Comparison of ENCODE assay signal across 9 cellular contexts in the genomic region with DNA sequence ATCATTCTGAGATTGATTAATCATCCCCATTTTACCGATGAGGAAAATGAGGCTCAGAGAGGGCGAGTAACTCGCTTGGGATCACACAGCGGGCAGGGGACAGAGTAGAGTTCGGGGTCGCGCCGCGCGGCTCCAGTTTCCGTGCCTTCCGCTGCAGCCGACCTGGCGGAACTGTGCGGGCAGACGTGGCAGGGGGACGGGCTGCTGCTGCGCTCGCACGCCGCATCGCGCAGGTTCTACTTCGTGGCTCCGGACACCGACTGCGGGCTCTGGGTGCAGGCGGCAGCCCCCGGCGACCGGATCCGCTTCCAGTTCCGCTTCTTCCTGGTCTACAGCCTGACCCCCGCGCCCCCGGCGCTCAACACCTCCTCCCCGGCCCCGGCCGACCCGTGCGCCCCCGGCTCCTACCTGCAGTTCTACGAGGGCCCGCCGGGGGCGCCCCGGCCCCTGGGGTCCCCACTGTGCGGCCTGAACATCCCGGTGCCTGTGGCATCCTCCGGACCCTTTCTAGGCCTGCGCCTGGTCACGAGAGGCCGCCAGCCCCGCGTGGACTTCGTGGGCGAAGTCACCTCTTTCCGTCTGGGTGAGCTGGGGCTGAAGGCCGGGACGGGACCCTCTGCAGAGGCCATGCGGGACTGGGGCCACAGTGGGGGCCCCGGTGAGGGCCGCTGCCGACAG. TPM values are rescaled to one million over a fixed set of nuclear protein-coding genes. Genes with fewer than 3 reads are reported as not detected.
DNase-seq lines count a peak whose midpoint lies in the region; ATAC-seq, FAIRE-seq and TF ChIP-seq lines count a peak whose summit lies in the region.
"Had no signal": no experiment of that assay in that cellular context is flagged by ENCODE, and none has a peak within 500 bp of the region (broad histone marks: within the 10 kb centered on the region; RNA-seq: fewer than 3 reads in every experiment).

No MANE protein-coding gene starts in this region.

- TF ChIP-seq CTCF in fibroblast of villous mesenchyme (IDR thresholded peaks at IDR 0.05; ENCODE audit: insufficient read depth, low read depth, low read length): peak; percentile 69
- TF ChIP-seq CTCF in pancreas (IDR thresholded peaks at IDR 0.05): peak; percentile 29 to 70 (median 62)

- no peak for FAIRE-seq in pancreas (lab: Jason Lieb, UNC)

- no peak overlapping the region for H3K4me3 Mint-ChIP-seq in activated CD8-positive, alpha-beta memory T cell treated with anti-CD3 and anti-CD28 coated beads, Interleukin-2, amount 10 ng/mL, durations not matched to agents 7 days and 5 days

- intact Hi-C loops in pancreas (cut with DNase I): no loop called here

- H3K4me1 ChIP-seq in pancreas: no peaks in the 10 kb centered on the region

- ATAC-seq in activated CD8-positive, alpha-beta memory T cell treated with anti-CD3 and anti-CD28 coated beads, Interleukin-2, amount 10 ng/mL, durations not matched to agents 7 days and 5 days: peak; percentile 63
- ATAC-seq in pancreas (peak; percentile 60 to 83 (median 78)), HG02970 (IDR thresholded peaks at IDR 0.05; ENCODE audit: low FRiP score, unreplicated experiment) (no peak), HG03039 (IDR thresholded peaks at IDR 0.05; ENCODE audit: unreplicated experiment) (no peak)

- DNase-seq in activated CD4-positive, alpha-beta T cell treated with anti-CD3 and anti-CD28 coated beads for 48 hours: peak; percentile 48
- no peak for DNase-seq in activated CD4-positive, alpha-beta T cell treated with anti-CD3 and anti-CD28 coated beads, Interleukin-2, amount 50 U/mL, for 4 hours
- no peak for DNase-seq in activated CD8-positive, alpha-beta memory T cell treated with anti-CD3 and anti-CD28 coated beads, Interleukin-2, amount 10 ng/mL, durations not matched to agents 7 days and 5 days
- DNase-seq in fibroblast of villous mesenchyme (ENCODE audit: low read depth) (peak; percentile 22), pancreas (peak in 2 of 6 donors; percentile 72 to 78), mucosa of gallbladder (ENCODE audit: low spot score) (no peak)
- DNase-seq: DND-41 had no signal

- no peak overlapping the region for H3K27ac Mint-ChIP-seq in activated CD8-positive, alpha-beta memory T cell treated with anti-CD3 and anti-CD28 coated beads, Interleukin-2, amount 10 ng/mL, durations not matched to agents 7 days and 5 days

- no peaks in the 10 kb centered on the region for H3K9me3 Mint-ChIP-seq in activated CD8-positive, alpha-beta memory T cell treated with anti-CD3 and anti-CD28 coated beads, Interleukin-2, amount 10 ng/mL, durations not matched to agents 7 days and 5 days (ENCODE audit: low read depth)

- 13 to 15% methylated on average over 53 to 65 of the region's 65 CpGs for WGBS in pancreas, 2 donors

- no peaks in the 10 kb centered on the region for H3K27me3 ChIP-seq in pancreas

- H3K36me3 Mint-ChIP-seq in activated CD8-positive, alpha-beta memory T cell treated with anti-CD3 and anti-CD28 coated beads, Interleukin-2, amount 10 ng/mL, durations not matched to agents 7 days and 5 days: no peaks in the 10 kb centered on the region

- H3K36me3 ChIP-seq in pancreas: no peaks in the 10 kb centered on the region

- H3K4me3 ChIP-seq in fibroblast of villous mesenchyme (ENCODE audit: low read depth, low read length) (peak overlapping the region; percentile 52), pancreas (peak overlapping the region in 3 of 4 donors; percentile 8 to 56 (median 41))

- H3K4me1 Mint-ChIP-seq in activated CD8-positive, alpha-beta memory T cell treated with anti-CD3 and anti-CD28 coated beads, Interleukin-2, amount 10 ng/mL, durations not matched to agents 7 days and 5 days: peaks cover 7% of the 10 kb centered on the region

- H3K27ac ChIP-seq in pancreas: no peak overlapping the region

- CTCF ChIA-PET in activated CD8-positive, alpha-beta memory T cell treated with anti-CD3 and anti-CD28 coated beads, Interleukin-2, amount 10 ng/mL, durations not matched to agents 7 days and 5 days (lab: Charles Lee): no interaction called here

- no peaks in the 10 kb centered on the region for H3K9me3 ChIP-seq in pancreas

- H3K27me3 Mint-ChIP-seq in activated CD8-positive, alpha-beta memory T cell treated with anti-CD3 and anti-CD28 coated beads, Interleukin-2, amount 10 ng/mL, durations not matched to agents 7 days and 5 days: peaks cover 26% of the 10 kb centered on the region

RNA-seq across cellular contexts. Expression of a gene that starts 2.3 kb away (rescaled TPM):
- not detected for total RNA-seq in activated CD8-positive, alpha-beta memory T cell treated with anti-CD3 and anti-CD28 coated beads, Interleukin-2, amount 10 ng/mL, durations not matched to agents 7 days and 5 days
- total RNA-seq in fibroblast of villous mesenchyme (under 0.01 TPM in 1 of 2 replicates, not detected in the other), pancreas (under 1 TPM in 5 of 6 donors, not detected in 1; 0.05 to 0.22 (median 0.09) TPM), mucosa of gallbladder (0.26 TPM)
- 1 to 10 TPM; 1.3 to 3.0 TPM for polyA plus RNA-seq in pancreas

RNA-seq across cellular contexts. Expression of a gene that starts 31.4 kb away (rescaled TPM):
- total RNA-seq in activated CD8-positive, alpha-beta memory T cell treated with anti-CD3 and anti-CD28 coated beads, Interleukin-2, amount 10 ng/mL, durations not matched to agents 7 days and 5 days: 10 to 100 TPM; 83.9 to 96.8 TPM
- total RNA-seq in fibroblast of villous mesenchyme: 42.5 and 52.2 TPM in 2 replicates
- total RNA-seq in pancreas: 10 to 100 TPM; 24.3 to 30.6 (median 26.0) TPM
- 10 to 100 TPM; 14.9 to 26.4 TPM for polyA plus RNA-seq in pancreas
- 62.9 TPM for total RNA-seq in mucosa of gallbladder

Comparison
In these comparisons a context has a peak if more than half of its experiments do, and no peak if none do; other contexts are left out.
1. DNase-seq: peak in activated CD4-positive, alpha-beta T cell treated with anti-CD3 and anti-CD28 coated beads for 48 hours (single experiment) and fibroblast of villous mesenchyme (single experiment); none in activated CD4-positive, alpha-beta T cell treated with anti-CD3 and anti-CD28 coated beads, Interleukin-2, amount 50 U/mL, for 4 hours (0 of 2), activated CD8-positive, alpha-beta memory T cell treated with anti-CD3 and anti-CD28 coated beads, Interleukin-2, amount 10 ng/mL, durations not matched to agents 7 days and 5 days (single experiment) and mucosa of gallbladder (single experiment).
2. ATAC-seq: peak in activated CD8-positive, alpha-beta memory T cell treated with anti-CD3 and anti-CD28 coated beads, Interleukin-2, amount 10 ng/mL, durations not matched to agents 7 days and 5 days (single experiment) and pancreas (4 of 4); none in HG02970 (single experiment) and HG03039 (single experiment).